In genomic region chr12:112599871-112600270, GRCh38 we compare ENCODE assay signal across 1 cellular context.
TF ChIP-seq lines count a peak whose summit lies in the region.

No MANE protein-coding gene starts in this region.

TF ChIP-seq in HepG2, 621 proteins besides CTCF, POLR2A, EP300 and RAD21 (continued from another document and continues in another):
- peak; percentile 78 for TF ChIP-seq THRA (CRISPR knock-in tag; IDR thresholded peaks at IDR 0.05; ENCODE audit: borderline replicate concordance)
- TF ChIP-seq ZBTB20 (CRISPR knock-in tag; IDR thresholded peaks at IDR 0.05; ENCODE audit: borderline replicate concordance, low read depth): 0 out of 2 replicates have a peak, but pooled peaks have one; percentile 22
- no peak for TF ChIP-seq TOE1 (CRISPR knock-in tag; IDR thresholded peaks at IDR 0.05)
- no peak for TF ChIP-seq NR1H2 (CRISPR knock-in tag; IDR thresholded peaks at IDR 0.05; ENCODE audit: borderline replicate concordance, low read depth)
- 0 out of 2 replicates have a peak, but pooled peaks have one; percentile 23 for TF ChIP-seq ZBTB2 (CRISPR knock-in tag; IDR thresholded peaks at IDR 0.05; ENCODE audit: low read depth)
- no peak for TF ChIP-seq ZNF816 (CRISPR knock-in tag; IDR thresholded peaks at IDR 0.05; ENCODE audit: borderline replicate concordance)
- peak; percentile 47 for TF ChIP-seq FOXP4 (CRISPR knock-in tag; IDR thresholded peaks at IDR 0.05)
- no peak for TF ChIP-seq ZNF530 (CRISPR knock-in tag; IDR thresholded peaks at IDR 0.05; ENCODE audit: low read depth)
- peak; percentile 78; the same call in 1 of the 2 replicates for TF ChIP-seq ZNF331 (CRISPR knock-in tag; IDR thresholded peaks at IDR 0.05)
- no peak for TF ChIP-seq AHR (CRISPR knock-in tag; IDR thresholded peaks at IDR 0.05)
- TF ChIP-seq MAF1 (CRISPR knock-in tag; IDR thresholded peaks at IDR 0.05; ENCODE audit: borderline replicate concordance): no peak
- TF ChIP-seq ZNF549 (CRISPR knock-in tag; IDR thresholded peaks at IDR 0.05): no peak
- TF ChIP-seq ZNF547 (CRISPR knock-in tag; IDR thresholded peaks at IDR 0.05): no peak
- no peak for TF ChIP-seq PAX8 (CRISPR knock-in tag; IDR thresholded peaks at IDR 0.05; ENCODE audit: borderline replicate concordance)
- peak; percentile 56 for TF ChIP-seq POGZ (CRISPR knock-in tag; IDR thresholded peaks at IDR 0.05)
- no peak for TF ChIP-seq IKZF1 (IDR thresholded peaks at IDR 0.05)
- peak; percentile 24; the same call in 1 of the 2 replicates for TF ChIP-seq HOXA3 (CRISPR knock-in tag; IDR thresholded peaks at IDR 0.05)
- no peak for TF ChIP-seq MTERF4 (CRISPR knock-in tag; IDR thresholded peaks at IDR 0.05)
- TF ChIP-seq AGO1 (IDR thresholded peaks at IDR 0.05; ENCODE audit: low read depth, low read length, poor library complexity, severe bottlenecking): no peak
- peak; percentile 59; the same call in 1 of the 2 replicates for TF ChIP-seq BCL6 (CRISPR knock-in tag; IDR thresholded peaks at IDR 0.05)
- TF ChIP-seq JUN (CRISPR knock-in tag; IDR thresholded peaks at IDR 0.05): 0 out of 2 replicates have a peak, but pooled peaks have one; percentile 25
- TF ChIP-seq SOX6 (IDR thresholded peaks at IDR 0.05): no peak
- TF ChIP-seq SOX6 (CRISPR knock-in tag; IDR thresholded peaks at IDR 0.05): peak; percentile 78
- no peak for TF ChIP-seq SYNCRIP (IDR thresholded peaks at IDR 0.05; ENCODE audit: insufficient read depth, low read depth, low read length)
- TF ChIP-seq ZNF101 (CRISPR knock-in tag; IDR thresholded peaks at IDR 0.05; ENCODE audit: borderline replicate concordance, low read depth): no peak
- TF ChIP-seq SATB2 (CRISPR knock-in tag; IDR thresholded peaks at IDR 0.05): no peak
- TF ChIP-seq ZNF558 (CRISPR knock-in tag; IDR thresholded peaks at IDR 0.05; ENCODE audit: borderline replicate concordance): no peak
- TF ChIP-seq ZBTB44 (CRISPR knock-in tag; IDR thresholded peaks at IDR 0.05): no peak
- TF ChIP-seq ZNF343 (CRISPR knock-in tag; IDR thresholded peaks at IDR 0.05): no peak
- TF ChIP-seq MIER2 (CRISPR knock-in tag; IDR thresholded peaks at IDR 0.05): peak; percentile 77
- TF ChIP-seq MXD1 (CRISPR knock-in tag; IDR thresholded peaks at IDR 0.05): no peak
- TF ChIP-seq NFE2L1 (CRISPR knock-in tag; IDR thresholded peaks at IDR 0.05; ENCODE audit: borderline replicate concordance): no peak
- peak; percentile 45; the same call in 1 of the 2 replicates for TF ChIP-seq THAP11 (CRISPR knock-in tag; IDR thresholded peaks at IDR 0.05)
- no peak for TF ChIP-seq MTF2 (CRISPR knock-in tag; IDR thresholded peaks at IDR 0.05; ENCODE audit: borderline replicate concordance)
- TF ChIP-seq RARG (CRISPR knock-in tag; IDR thresholded peaks at IDR 0.05; ENCODE audit: low read depth): no peak
- TF ChIP-seq RNF219 (CRISPR knock-in tag; IDR thresholded peaks at IDR 0.05): no peak
- no peak for TF ChIP-seq ZNF160 (CRISPR knock-in tag; IDR thresholded peaks at IDR 0.05)
- no peak for TF ChIP-seq NFIC (IDR thresholded peaks at IDR 0.05; ENCODE audit: low read length)
- 0 out of 2 replicates have a peak, but pooled peaks have one; percentile 39 for TF ChIP-seq KAT8 (CRISPR knock-in tag; IDR thresholded peaks at IDR 0.05)
- TF ChIP-seq NR2F6 (IDR thresholded peaks at IDR 0.05): peak; percentile 65
- TF ChIP-seq NR2F6 (CRISPR knock-in tag; IDR thresholded peaks at IDR 0.05): peak; percentile 71
- no peak for TF ChIP-seq ZNF484 (CRISPR knock-in tag; IDR thresholded peaks at IDR 0.05; ENCODE audit: borderline replicate concordance, low read depth)
- TF ChIP-seq ZNF501 (CRISPR knock-in tag; IDR thresholded peaks at IDR 0.05): no peak
- no peak for TF ChIP-seq PRDM4 (CRISPR knock-in tag; IDR thresholded peaks at IDR 0.05; ENCODE audit: borderline replicate concordance)
- TF ChIP-seq TRIM24 (CRISPR knock-in tag; IDR thresholded peaks at IDR 0.05): peak; percentile 94
- no peak for TF ChIP-seq NCOA1 (CRISPR knock-in tag; IDR thresholded peaks at IDR 0.05)
- no peak for TF ChIP-seq ZNF780A (CRISPR knock-in tag; IDR thresholded peaks at IDR 0.05)
- TF ChIP-seq PAXIP1 (CRISPR knock-in tag; conservative IDR thresholded peaks at IDR 0.05): peak; percentile 78
- TF ChIP-seq MTF1 (CRISPR knock-in tag; IDR thresholded peaks at IDR 0.05): no peak
- 0 out of 2 replicates have a peak, but pooled peaks have one; percentile 29 for TF ChIP-seq SP5 (CRISPR knock-in tag; IDR thresholded peaks at IDR 0.05; ENCODE audit: borderline replicate concordance, low read depth)
- no peak for TF ChIP-seq DNMT1 (CRISPR knock-in tag; IDR thresholded peaks at IDR 0.05)
- TF ChIP-seq FOXJ3 (CRISPR knock-in tag; IDR thresholded peaks at IDR 0.05; ENCODE audit: borderline replicate concordance): peak; percentile 71; the same call in 1 of the 2 replicates
- TF ChIP-seq NBN (conservative IDR thresholded peaks at IDR 0.05): no peak
